ENCODE assay signal across 1 cellular context in genomic region chr12:114917953-114918352, GRCh38.
TF ChIP-seq lines count a peak whose summit lies in the region.

No MANE protein-coding gene starts in this region.

TF ChIP-seq in IMR-90, 13 proteins besides CTCF, POLR2A, EP300 and RAD21:
- no peak for TF ChIP-seq BHLHE40 (IDR thresholded peaks at IDR 0.05; ENCODE audit: low read depth, low read length)
- peak; percentile 58 for TF ChIP-seq CEBPB (IDR thresholded peaks at IDR 0.05; ENCODE audit: low read depth, low read length)
